Comparison of ENCODE assay signal across 29 cellular contexts in the genomic region with DNA sequence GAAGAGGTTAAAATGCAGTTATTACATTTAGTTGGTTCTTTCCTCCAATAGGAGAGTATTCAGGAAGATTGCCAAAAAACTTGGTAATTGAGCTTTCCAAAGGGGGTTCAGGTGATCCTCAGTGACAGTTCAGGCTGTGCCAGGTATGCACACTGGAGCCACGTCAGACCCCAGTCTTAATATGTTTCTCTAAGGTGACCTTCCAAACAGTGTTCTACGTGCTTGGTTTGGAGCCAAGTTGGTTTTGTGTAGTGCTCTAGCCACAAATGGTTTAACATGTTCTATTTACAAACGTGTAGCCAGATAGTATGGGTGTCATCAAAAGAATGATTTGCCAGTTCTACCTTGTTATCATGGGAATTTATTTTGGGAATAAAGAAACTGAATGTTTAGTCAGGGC.
"Had no signal": no experiment of that assay in that cellular context is flagged by ENCODE, and none has a peak within 500 bp of the region (broad histone marks: within the 10 kb centered on the region; RNA-seq: fewer than 3 reads in every experiment).

No MANE protein-coding gene starts in this region.

- H3K4me1 Mint-ChIP-seq: activated CD4-positive, alpha-beta memory T cell treated with anti-CD3 and anti-CD28 coated beads, Interleukin-2, amount 10 ng/mL, durations not matched to agents 7 days and 5 days; activated CD4-positive, alpha-beta T cell treated with anti-CD3 and anti-CD28 coated beads, Interleukin-2, amount 10 ng/mL, durations not matched to agents 7 days and 5 days; activated naive CD4-positive, alpha-beta T cell treated with anti-CD3 and anti-CD28 coated beads, Interleukin-2, amount 10 ng/mL, durations not matched to agents 7 days and 5 days; activated naive CD8-positive, alpha-beta T cell treated with anti-CD3 and anti-CD28 coated beads, Interleukin-2, amount 10 ng/mL, durations not matched to agents 7 days and 5 days had no signal

- H3K4me3 Mint-ChIP-seq: activated CD4-positive, alpha-beta memory T cell treated with anti-CD3 and anti-CD28 coated beads, Interleukin-2, amount 10 ng/mL, durations not matched to agents 7 days and 5 days; activated CD4-positive, alpha-beta T cell treated with anti-CD3 and anti-CD28 coated beads, Interleukin-2, amount 10 ng/mL, durations not matched to agents 7 days and 5 days; activated naive CD4-positive, alpha-beta T cell treated with anti-CD3 and anti-CD28 coated beads, Interleukin-2, amount 10 ng/mL, durations not matched to agents 7 days and 5 days; activated naive CD8-positive, alpha-beta T cell treated with anti-CD3 and anti-CD28 coated beads, Interleukin-2, amount 10 ng/mL, durations not matched to agents 7 days and 5 days; activated T-cell treated with anti-CD3 and anti-CD28 coated beads, Interleukin-2, amount 50 U/mL, for 24 hours; activated T-cell treated with anti-CD3 and anti-CD28 coated beads, Interleukin-2, amount 50 U/mL, for 72 hours; effector memory CD8-positive, alpha-beta T cell; WTC11 had no signal

- H3K27ac ChIP-seq: brain microvascular endothelial cell, esophagus muscularis mucosa, foreskin keratinocyte, gastrocnemius medialis had no signal

- H3K9me3 Mint-ChIP-seq: activated CD4-positive, alpha-beta memory T cell treated with anti-CD3 and anti-CD28 coated beads, Interleukin-2, amount 10 ng/mL, durations not matched to agents 7 days and 5 days; activated CD4-positive, alpha-beta T cell treated with anti-CD3 and anti-CD28 coated beads, Interleukin-2, amount 10 ng/mL, durations not matched to agents 7 days and 5 days; activated naive CD4-positive, alpha-beta T cell treated with anti-CD3 and anti-CD28 coated beads, Interleukin-2, amount 10 ng/mL, durations not matched to agents 7 days and 5 days; activated naive CD4-positive, alpha-beta T cell treated with anti-CD3 and anti-CD28 coated beads, Interleukin-2, amount 50 U/mL, for 72 hours; activated naive CD8-positive, alpha-beta T cell treated with anti-CD3 and anti-CD28 coated beads, Interleukin-2, amount 10 ng/mL, durations not matched to agents 7 days and 5 days; activated T-cell treated with anti-CD3 and anti-CD28 coated beads, Interleukin-2, amount 50 U/mL, for 24 hours; activated T-cell treated with anti-CD3 and anti-CD28 coated beads, Interleukin-2, amount 50 U/mL, for 72 hours; effector memory CD8-positive, alpha-beta T cell; WTC11 had no signal

- ATAC-seq: activated naive CD4-positive, alpha-beta T cell treated with anti-CD3 and anti-CD28 coated beads, Interleukin-2, amount 50 U/mL, for 72 hours; activated T-cell treated with anti-CD3 and anti-CD28 coated beads, Interleukin-2, amount 50 U/mL, for 72 hours; effector memory CD8-positive, alpha-beta T cell; foreskin keratinocyte; gastrocnemius medialis; WTC11 had no signal

- H3K4me3 ChIP-seq: esophagus muscularis mucosa, gastrocnemius medialis had no signal

- H3K9me3 ChIP-seq: esophagus muscularis mucosa, gastrocnemius medialis had no signal

- H3K36me3 Mint-ChIP-seq: activated naive CD4-positive, alpha-beta T cell treated with anti-CD3 and anti-CD28 coated beads, Interleukin-2, amount 10 ng/mL, durations not matched to agents 7 days and 5 days; activated naive CD4-positive, alpha-beta T cell treated with anti-CD3 and anti-CD28 coated beads, Interleukin-2, amount 50 U/mL, for 72 hours; activated naive CD8-positive, alpha-beta T cell treated with anti-CD3 and anti-CD28 coated beads, Interleukin-2, amount 10 ng/mL, durations not matched to agents 7 days and 5 days; WTC11 had no signal

- H3K4me1 ChIP-seq: foreskin keratinocyte had no signal

- H3K27me3 ChIP-seq: brain microvascular endothelial cell, esophagus muscularis mucosa, foreskin keratinocyte, gastrocnemius medialis had no signal

- H3K27ac Mint-ChIP-seq: activated CD4-positive, alpha-beta memory T cell treated with anti-CD3 and anti-CD28 coated beads, Interleukin-2, amount 10 ng/mL, durations not matched to agents 7 days and 5 days; activated CD4-positive, alpha-beta T cell treated with anti-CD3 and anti-CD28 coated beads, Interleukin-2, amount 10 ng/mL, durations not matched to agents 7 days and 5 days; activated naive CD4-positive, alpha-beta T cell treated with anti-CD3 and anti-CD28 coated beads, Interleukin-2, amount 10 ng/mL, durations not matched to agents 7 days and 5 days; activated naive CD4-positive, alpha-beta T cell treated with anti-CD3 and anti-CD28 coated beads, Interleukin-2, amount 50 U/mL, for 72 hours; activated naive CD8-positive, alpha-beta T cell treated with anti-CD3 and anti-CD28 coated beads, Interleukin-2, amount 10 ng/mL, durations not matched to agents 7 days and 5 days; activated T-cell treated with anti-CD3 and anti-CD28 coated beads, Interleukin-2, amount 50 U/mL, for 24 hours; activated T-cell treated with anti-CD3 and anti-CD28 coated beads, Interleukin-2, amount 50 U/mL, for 72 hours; effector memory CD8-positive, alpha-beta T cell; WTC11 had no signal

- H3K36me3 ChIP-seq: brain microvascular endothelial cell, esophagus muscularis mucosa, gastrocnemius medialis had no signal

- DNase-seq: activated CD4-positive, alpha-beta memory T cell treated with anti-CD3 and anti-CD28 coated beads, Interleukin-2, amount 10 ng/mL, durations not matched to agents 7 days and 5 days; activated CD4-positive, alpha-beta T cell treated with anti-CD3 and anti-CD28 coated beads for 1 hour; activated CD4-positive, alpha-beta T cell treated with anti-CD3 and anti-CD28 coated beads for 4 hours; activated CD4-positive, alpha-beta T cell treated with anti-CD3 and anti-CD28 coated beads, Interleukin-2, amount 10 ng/mL, durations not matched to agents 7 days and 5 days; activated CD4-positive, alpha-beta T cell treated with anti-CD3 and anti-CD28 coated beads, Interleukin-2, amount 50 U/mL, for 4 hours; activated CD8-positive, alpha-beta memory T cell treated with anti-CD3 and anti-CD28 coated beads, Interleukin-2, amount 50 U/mL, for 48 hours; activated gamma-delta T cell; activated naive CD4-positive, alpha-beta T cell; activated naive CD4-positive, alpha-beta T cell treated with anti-CD3 and anti-CD28 coated beads, Interleukin-2, amount 10 ng/mL, durations not matched to agents 7 days and 5 days; activated naive CD8-positive, alpha-beta T cell treated with anti-CD3 and anti-CD28 coated beads, Interleukin-2, amount 10 ng/mL, durations not matched to agents 7 days and 5 days; activated T-cell treated with anti-CD3 and anti-CD28 coated beads for 4 hours; activated T-cell treated with anti-CD3 and anti-CD28 coated beads, Interleukin-2, amount 50 U/mL, for 24 hours; activated T-cell treated with anti-CD3 and anti-CD28 coated beads, Interleukin-2, amount 50 U/mL, for 72 hours; amniotic stem cell; anterior cingulate cortex; brain microvascular endothelial cell; caudate nucleus; cortex of kidney; dermis blood vessel endothelial cell; effector CD4-positive, alpha-beta T cell; effector memory CD8-positive, alpha-beta T cell; erythroblast; foreskin keratinocyte; gastrocnemius medialis; glutamatergic neuron; T-helper 2 cell had no signal
